Comparison of ENCODE assay signal across 14 cellular contexts in genomic region chr13:24834902-24835510, GRCh38.
DNase-seq lines count a peak whose midpoint lies in the region; ATAC-seq lines count a peak whose summit lies in the region.
"Had no signal": no experiment of that assay in that cellular context is flagged by ENCODE, and none has a peak within 500 bp of the region (broad histone marks: within the 10 kb centered on the region; RNA-seq: fewer than 3 reads in every experiment).

No MANE protein-coding gene starts in this region.

- H3K4me3 Mint-ChIP-seq in stimulated activated effector memory CD8-positive, alpha-beta T cell treated with anti-CD3 and anti-CD28 coated beads, Interleukin-12 subunit alpha, Interleukin-12 subunit beta, amount 100 ng/mL, for 72 hours, result no peak overlapping the region

- H3K36me3 Mint-ChIP-seq in stimulated activated effector memory CD8-positive, alpha-beta T cell treated with anti-CD3 and anti-CD28 coated beads, Interleukin-12 subunit alpha, Interleukin-12 subunit beta, amount 100 ng/mL, for 72 hours, result no peaks in the 10 kb centered on the region

- no peak overlapping the region for H3K27ac ChIP-seq in aorta (ENCODE audit: low read depth in 1 of 2, low read length in 2 of 2)
- H3K27ac ChIP-seq: gastrocnemius medialis, pancreas had no signal

- no peaks in the 10 kb centered on the region for H3K9me3 Mint-ChIP-seq in stimulated activated effector memory CD8-positive, alpha-beta T cell treated with anti-CD3 and anti-CD28 coated beads, Interleukin-12 subunit alpha, Interleukin-12 subunit beta, amount 100 ng/mL, for 72 hours

- no peak for ATAC-seq in aorta (ENCODE audit: low FRiP score)
- no peak for ATAC-seq in stimulated activated effector memory CD8-positive, alpha-beta T cell treated with anti-CD3 and anti-CD28 coated beads, Interleukin-12 subunit alpha, Interleukin-12 subunit beta, amount 100 ng/mL, for 72 hours
- ATAC-seq: gastrocnemius medialis, pancreas had no signal

- H3K27me3 ChIP-seq in aorta (ENCODE audit: control insufficient read depth in 1 of 2, insufficient read depth in 2 of 2, low read length in 1 of 2), result no peaks in the 10 kb centered on the region
- H3K27me3 ChIP-seq: gastrocnemius medialis, pancreas had no signal

- H3K36me3 ChIP-seq in aorta (ENCODE audit: control insufficient read depth in 1 of 2, insufficient read depth in 2 of 2, low read length in 1 of 2), result no peaks in the 10 kb centered on the region
- H3K36me3 ChIP-seq: gastrocnemius medialis, pancreas had no signal

- WGBS in aorta, 2 donors, result 82 to 87% methylated on average over 9 of the region's 9 CpGs

- no peaks in the 10 kb centered on the region for H3K4me1 ChIP-seq in aorta (ENCODE audit: control insufficient read depth in 1 of 2, insufficient read depth in 2 of 2, low read length in 2 of 2)
- H3K4me1 ChIP-seq: gastrocnemius medialis, pancreas had no signal

- DNase-seq in NOMO-1 (lab: John Stamatoyannopoulos, UW; ENCODE audit: unreplicated experiment in 2 of 2), result peak; percentile 3 to 25
- no peak for DNase-seq in NOMO-1 treated with dmso at 0.1 percent for 144 hours (lab: John Stamatoyannopoulos, UW; ENCODE audit: unreplicated experiment)
- DNase-seq in NCI-H2107 (lab: John Stamatoyannopoulos, UW), result peak; percentile 4
- peak; percentile 6 for DNase-seq in SW480 (ENCODE audit: low spot score)
- no peak for DNase-seq in NCI-H2196 (lab: John Stamatoyannopoulos, UW; ENCODE audit: unreplicated experiment)
- DNase-seq in aorta, result no peak
- DNase-seq in SKM-1 treated with dmso at 0.1 percent for 144 hours (lab: John Stamatoyannopoulos, UW; ENCODE audit: unreplicated experiment), result no peak
- DNase-seq in stimulated activated effector memory CD8-positive, alpha-beta T cell treated with anti-CD3 and anti-CD28 coated beads, Interleukin-12 subunit alpha, Interleukin-12 subunit beta, amount 100 ng/mL, for 72 hours (ENCODE audit: low spot score in 2 of 2), result no peak
- DNase-seq: activated naive CD4-positive, alpha-beta T cell treated with anti-CD3 and anti-CD28 coated beads, Interleukin-2, amount 50 U/mL, for 16 hours; Calu3; gastrocnemius medialis; NK-92 treated with Interleukin-12 subunit alpha and Interleukin-12 subunit beta, amount 100 ng/mL, for 24 hours had no signal

- no peak overlapping the region for H3K27ac Mint-ChIP-seq in stimulated activated effector memory CD8-positive, alpha-beta T cell treated with anti-CD3 and anti-CD28 coated beads, Interleukin-12 subunit alpha, Interleukin-12 subunit beta, amount 100 ng/mL, for 72 hours

- no peaks in the 10 kb centered on the region for H3K4me1 Mint-ChIP-seq in stimulated activated effector memory CD8-positive, alpha-beta T cell treated with anti-CD3 and anti-CD28 coated beads, Interleukin-12 subunit alpha, Interleukin-12 subunit beta, amount 100 ng/mL, for 72 hours

- H3K9me3 ChIP-seq in aorta (ENCODE audit: control insufficient read depth, low read length), result no peaks in the 10 kb centered on the region
- H3K9me3 ChIP-seq: gastrocnemius medialis, pancreas had no signal

- intact Hi-C loops in aorta (cut with DNase I), result no loop called here

- no peak overlapping the region for H3K4me3 ChIP-seq in aorta (ENCODE audit: low read length in 2 of 2)
- H3K4me3 ChIP-seq: gastrocnemius medialis, pancreas, smooth muscle cell had no signal

Comparison
In these comparisons a context has a peak if more than half of its experiments do, and no peak if none do; other contexts are left out.
1. DNase-seq: peak in NOMO-1 (2 of 2), NCI-H2107 (single experiment) and SW480 (single experiment); none in NOMO-1 treated with dmso at 0.1 percent for 144 hours (single experiment), NCI-H2196 (single experiment), aorta (0 of 2), SKM-1 treated with dmso at 0.1 percent for 144 hours (single experiment) and stimulated activated effector memory CD8-positive, alpha-beta T cell treated with anti-CD3 and anti-CD28 coated beads, Interleukin-12 subunit alpha, Interleukin-12 subunit beta, amount 100 ng/mL, for 72 hours (0 of 2).